11 cellular contexts compared by ENCODE assay signal in genomic region chr3:139660269-139660668, GRCh38. TPM values are rescaled to one million over a fixed set of nuclear protein-coding genes. Genes with fewer than 3 reads are reported as not detected.
"Had no signal": no experiment of that assay in that cellular context is flagged by ENCODE, and none has a peak within 500 bp of the region (broad histone marks: within the 10 kb centered on the region; RNA-seq: fewer than 3 reads in every experiment).

No MANE protein-coding gene starts in this region.

- H3K4me1 Mint-ChIP-seq: IgD-negative memory B cell had no signal

- DNase-seq: GM23248, GOT3, H7, HFFc6, KG1 had no signal

- ATAC-seq: HCT116 had no signal

- H3K9me3 ChIP-seq: HAP-1 had no signal

- H3K4me3 Mint-ChIP-seq: HFFc6, IgD-negative memory B cell had no signal

- H3K27me3 Mint-ChIP-seq: IgD-negative memory B cell had no signal

- H3K9me3 Mint-ChIP-seq: IgD-negative memory B cell had no signal

- H3K27ac Mint-ChIP-seq: HFFc6, IgD-negative memory B cell had no signal

- H3K9ac ChIP-seq: GM23248 had no signal

- H3K27ac ChIP-seq: GM23248, HL-60 had no signal

- H2AFZ ChIP-seq: GM23248 had no signal

- H3K36me3 ChIP-seq: HAP-1 had no signal

- H3K4me1 ChIP-seq: HAP-1 had no signal

- H3K4me3 ChIP-seq: GM23248, HAP-1 had no signal

RNA-seq across cellular contexts. Expression of gene NMNAT3, which starts 17.5 kb away (rescaled TPM):
- total RNA-seq: GM23248, H4, HT1080 had no signal
- polyA plus RNA-seq: GM23248 had no signal
